1 cellular context compared by ENCODE assay signal in genomic region chr17:19945009-19945650, GRCh38.
TF ChIP-seq lines count a peak whose summit lies in the region.

No MANE protein-coding gene starts in this region.

TF ChIP-seq in SK-N-SH, 30 proteins besides CTCF, POLR2A, EP300 and RAD21 (continued from another document):
- TF ChIP-seq PBX3 (IDR thresholded peaks at IDR 0.05), result no peak
- TF ChIP-seq USF1 (IDR thresholded peaks at IDR 0.05; ENCODE audit: borderline replicate concordance, low read depth), result no peak
- no peak for TF ChIP-seq GATA2 (CRISPR knock-in tag; IDR thresholded peaks at IDR 0.05)
- no peak for TF ChIP-seq YY1 (IDR thresholded peaks at IDR 0.05; ENCODE audit: low read depth)
- TF ChIP-seq RXRA (IDR thresholded peaks at IDR 0.05; ENCODE audit: borderline replicate concordance, low read depth), result no peak
- no peak for TF ChIP-seq RCOR1 (IDR thresholded peaks at IDR 0.05; ENCODE audit: low read length)
- no peak for TF ChIP-seq TCF12 (IDR thresholded peaks at IDR 0.05)
- no peak for TF ChIP-seq MEF2A (IDR thresholded peaks at IDR 0.05; ENCODE audit: borderline replicate concordance, low read depth)
- TF ChIP-seq SIN3A (IDR thresholded peaks at IDR 0.05; ENCODE audit: borderline replicate concordance, low read depth, low read length), result no peak
- no peak for TF ChIP-seq ZBTB33 (IDR thresholded peaks at IDR 0.05; ENCODE audit: borderline replicate concordance, low read depth)
